ENCODE assay signal across 9 cellular contexts in the genomic region with DNA sequence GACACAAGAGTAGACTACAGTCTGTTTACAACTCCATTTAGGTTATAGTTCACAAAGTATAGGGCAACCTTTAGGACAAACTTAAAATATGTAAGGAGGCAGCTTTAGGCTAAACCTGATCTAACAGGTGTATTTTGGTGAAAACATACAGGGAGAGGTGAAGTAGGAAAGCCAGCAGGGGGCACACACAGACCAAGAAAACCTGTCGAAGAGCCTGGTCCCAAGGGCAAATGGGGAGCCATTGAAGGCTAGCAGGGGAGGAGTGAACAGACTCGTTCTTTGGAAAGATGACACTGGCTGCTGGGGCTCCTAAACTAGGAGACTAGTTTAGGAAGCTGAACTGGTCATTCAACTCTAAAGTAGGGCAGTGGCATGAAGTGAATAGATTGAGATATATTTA.
DNase-seq lines count a peak whose midpoint lies in the region; ATAC-seq and TF ChIP-seq lines count a peak whose summit lies in the region.
"Had no signal": no experiment of that assay in that cellular context is flagged by ENCODE, and none has a peak within 500 bp of the region (broad histone marks: within the 10 kb centered on the region; RNA-seq: fewer than 3 reads in every experiment).

No MANE protein-coding gene starts in this region.

- H3K4me3 Mint-ChIP-seq in CD14-positive monocyte (no peak overlapping the region), mesothelial cell of epicardium (no peak overlapping the region)

- in situ Hi-C loops in mammary epithelial cell (cut with MboI; ENCODE audit: low sequenced_read_pairs in 2 of 2) = no loop called here

- CTCF ChIA-PET in mammary epithelial cell (lab: Charles Lee; ENCODE audit: low non-redundant PET) = interaction anchor here (0.6 kb wide), 2 partner anchors 545 to 1104 kb away, joined by 3 to 6 read pairs; no protein-coding TSS in a partner anchor

- dilution Hi-C loops in mammary epithelial cell (cut with HindIII; ENCODE audit: low sequenced_read_pairs) = no loop called here

- WGBS in mammary epithelial cell (ENCODE audit: low coverage, missing lambda C conversion rate) = 0% methylated on average over 2 of the region's 2 CpGs

- ATAC-seq in HG03280 (IDR thresholded peaks at IDR 0.05; ENCODE audit: unreplicated experiment) = no peak
- ATAC-seq in GM18511 (IDR thresholded peaks at IDR 0.05; ENCODE audit: unreplicated experiment) = no peak

- intact Hi-C loops in CD14-positive monocyte (cut with micrococcal nuclease) = loop anchor here (10.0 kb wide), 1 partner anchor 504 kb away; no protein-coding TSS in a partner anchor
- intact Hi-C loops in mammary epithelial cell (cut with micrococcal nuclease) = loop anchor here (1.0 to 5.0 kb wide), 6 partner anchors 72 to 632 kb away; no protein-coding TSS in a partner anchor

- H3K79me2 ChIP-seq in mammary epithelial cell (ENCODE audit: insufficient read depth, low read length) = no peaks in the 10 kb centered on the region

- no peaks in the 10 kb centered on the region for H4K20me1 ChIP-seq in mammary epithelial cell (ENCODE audit: insufficient read depth, low read length)

- H2AFZ ChIP-seq in mammary epithelial cell (ENCODE audit: low read depth, low read length) = no peak overlapping the region

- H3K27ac ChIP-seq in mammary epithelial cell (ENCODE audit: insufficient read depth, low read depth, low read length) = no peak overlapping the region
- H3K27ac ChIP-seq: epithelial cell of prostate had no signal

- DNase-seq in CD14-positive monocyte (ENCODE audit: low spot score) (no peak), H7 (peak; percentile 18), RKO (ENCODE audit: low spot score) (peak; percentile 9), mammary epithelial cell (peak; percentile 8), mesothelial cell of epicardium (ENCODE audit: low spot score in 2 of 2, unreplicated experiment in 2 of 2) (no peak)
- no peak for DNase-seq in activated CD4-positive, CD25-positive, alpha-beta regulatory T cell (lab: John Stamatoyannopoulos, UW)

- H3K27ac Mint-ChIP-seq in CD14-positive monocyte (no peak overlapping the region), mesothelial cell of epicardium (no peak overlapping the region)

- H3K36me3 ChIP-seq in H7 (replicated peaks; ENCODE audit: control insufficient read depth, insufficient read depth, low read length) (no peaks in the 10 kb centered on the region), mammary epithelial cell (ENCODE audit: insufficient read depth, low read length) (no peaks in the 10 kb centered on the region)

- TF ChIP-seq CTCF in CD14-positive monocyte (IDR thresholded peaks at IDR 0.05) (peak; percentile 41), mammary epithelial cell (conservative IDR thresholded peaks at IDR 0.05 in 1 of 2, IDR thresholded peaks at IDR 0.05 in 1 of 2; ENCODE audit: extremely low read depth in 1 of 2, insufficient read depth in 1 of 2, low read depth in 1 of 2, low read length in 2 of 2) (peak; percentile 29 to 45), mesothelial cell of epicardium (IDR thresholded peaks at IDR 0.05; ENCODE audit: unreplicated experiment) (peak; percentile 12)

- peaks cover 11 to 18% (median 15%) of the 10 kb centered on the region in 3 donors for H3K27me3 Mint-ChIP-seq in CD14-positive monocyte (ENCODE audit: low read depth in 3 of 3)
- H3K27me3 Mint-ChIP-seq in mesothelial cell of epicardium (ENCODE audit: low read depth) = peaks cover 49% of the 10 kb centered on the region

- no peak overlapping the region for H3K9ac ChIP-seq in mammary epithelial cell (ENCODE audit: insufficient read depth, low read length)

- H3K27me3 ChIP-seq in H7 (ENCODE audit: control insufficient read depth, insufficient read depth, low read length) (no peaks in the 10 kb centered on the region), mammary epithelial cell (ENCODE audit: insufficient read depth, low read length) (no peaks in the 10 kb centered on the region)

- H3K9me3 Mint-ChIP-seq in CD14-positive monocyte (no peaks in the 10 kb centered on the region), mesothelial cell of epicardium (no peaks in the 10 kb centered on the region)

- H3K9me3 ChIP-seq in mammary epithelial cell (replicated peaks; ENCODE audit: insufficient read depth, low read length) = no peaks in the 10 kb centered on the region

- no TSS peak for BruUV-seq in mammary epithelial cell (replicated peaks; lab: Mats Ljungman, UMichigan)

- H3K4me1 ChIP-seq in mammary epithelial cell (ENCODE audit: insufficient read depth, low read length) = no peaks in the 10 kb centered on the region

- no peaks in the 10 kb centered on the region for H3K36me3 Mint-ChIP-seq in CD14-positive monocyte
- H3K36me3 Mint-ChIP-seq in mesothelial cell of epicardium = no peaks in the 10 kb centered on the region

- no peak overlapping the region for H3K4me3 ChIP-seq in H7 (ENCODE audit: insufficient read depth, low read depth, low read length)
- no peak overlapping the region for H3K4me3 ChIP-seq in mammary epithelial cell (replicated peaks in 1 of 3; ENCODE audit: insufficient read depth in 1 of 3, low read depth in 2 of 3, low read length in 3 of 3)

- H3K4me1 Mint-ChIP-seq in CD14-positive monocyte (no peaks in the 10 kb centered on the region), mesothelial cell of epicardium (no peaks in the 10 kb centered on the region)

- H3K4me2 ChIP-seq in mammary epithelial cell (ENCODE audit: insufficient read depth, low read depth, low read length) = no peak overlapping the region

Comparison
In these comparisons a context has a peak if more than half of its experiments do, and no peak if none do; other contexts are left out.
1. DNase-seq: peak in H7 (single experiment), RKO (single experiment) and mammary epithelial cell (single experiment); none in CD14-positive monocyte (single experiment), mesothelial cell of epicardium (0 of 2) and activated CD4-positive, CD25-positive, alpha-beta regulatory T cell (0 of 4).
2. Peak in every context shown above with its lines, with median percentiles within 50 percentile points of each other: CTCF ChIP-seq.